ENCODE assay signal across 9 cellular contexts in genomic region chr16:66986559-66986958, GRCh38.
DNase-seq lines count a peak whose midpoint lies in the region.
"Had no signal": no experiment of that assay in that cellular context is flagged by ENCODE, and none has a peak within 500 bp of the region (broad histone marks: within the 10 kb centered on the region; RNA-seq: fewer than 3 reads in every experiment).

No MANE protein-coding gene starts in this region.

- H3K4me1 Mint-ChIP-seq in T-helper 2 cell treated with Interferon-gamma antibody and Interleukin-4, amounts not matched to agents 5 μg/mL and 100 μg/mL, for 36 hours (ENCODE audit: low read depth) = peaks cover 51% of the 10 kb centered on the region

- peak overlapping the region; percentile 82 for H3K27ac Mint-ChIP-seq in T-helper 2 cell treated with Interferon-gamma antibody and Interleukin-4, amounts not matched to agents 5 μg/mL and 100 μg/mL, for 36 hours

- peaks cover 11% of the 10 kb centered on the region for H3K36me3 Mint-ChIP-seq in T-helper 2 cell treated with Interferon-gamma antibody and Interleukin-4, amounts not matched to agents 5 μg/mL and 100 μg/mL, for 36 hours (ENCODE audit: low read depth)

- H3K4me3 Mint-ChIP-seq in T-helper 2 cell treated with Interferon-gamma antibody and Interleukin-4, amounts not matched to agents 5 μg/mL and 100 μg/mL, for 36 hours = peak overlapping the region; percentile 62

- no peaks in the 10 kb centered on the region for H3K27me3 Mint-ChIP-seq in T-helper 2 cell treated with Interferon-gamma antibody and Interleukin-4, amounts not matched to agents 5 μg/mL and 100 μg/mL, for 36 hours (ENCODE audit: low read depth)

- no peaks in the 10 kb centered on the region for H3K9me3 Mint-ChIP-seq in T-helper 2 cell treated with Interferon-gamma antibody and Interleukin-4, amounts not matched to agents 5 μg/mL and 100 μg/mL, for 36 hours

- no peak for DNase-seq in T-helper 2 cell treated with Interferon-gamma antibody and Interleukin-4, amounts not matched to agents 5 μg/mL and 100 μg/mL, for 36 hours (ENCODE audit: low spot score)
- no peak for DNase-seq in T-helper 2 cell
- DNase-seq: COR-L47; Karpas-422; NCI-H187 treated with DMSO at 0.1 percent for 48 hours; occipital lobe; SIG-M5; stimulated activated CD4-positive, alpha-beta T cell treated with anti-CD3 and anti-CD28 coated beads, Interleukin-12 subunit alpha, Interleukin-12 subunit beta, amount 100 ng/mL, for 4 hours; WERI-Rb-1 had no signal
